ENCODE assay signal across 1 cellular context in the genomic region with DNA sequence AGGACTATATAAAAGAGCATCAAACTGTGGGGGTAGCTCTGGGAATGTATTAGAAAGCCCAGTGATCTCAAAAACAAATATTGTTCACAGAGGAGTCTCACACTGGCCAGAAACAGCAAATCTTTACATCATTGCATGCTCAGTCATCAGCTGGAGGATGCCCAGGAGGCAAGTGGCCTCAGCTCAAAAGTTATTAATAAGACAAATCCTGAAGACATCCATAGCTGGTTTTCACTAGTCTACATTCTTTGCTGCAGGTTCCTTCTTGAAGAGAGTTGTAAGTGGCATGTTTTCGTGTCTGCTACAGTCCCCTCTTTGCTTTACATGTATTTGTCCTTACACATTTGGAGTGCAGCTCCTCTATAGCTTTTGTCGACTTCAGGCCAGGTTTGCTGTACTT.
TF ChIP-seq lines count a peak whose summit lies in the region.

No MANE protein-coding gene starts in this region.

TF ChIP-seq in GM23338, 12 proteins besides CTCF, POLR2A, EP300 and RAD21 (continued from another document):
- TF ChIP-seq, protein P1, sequence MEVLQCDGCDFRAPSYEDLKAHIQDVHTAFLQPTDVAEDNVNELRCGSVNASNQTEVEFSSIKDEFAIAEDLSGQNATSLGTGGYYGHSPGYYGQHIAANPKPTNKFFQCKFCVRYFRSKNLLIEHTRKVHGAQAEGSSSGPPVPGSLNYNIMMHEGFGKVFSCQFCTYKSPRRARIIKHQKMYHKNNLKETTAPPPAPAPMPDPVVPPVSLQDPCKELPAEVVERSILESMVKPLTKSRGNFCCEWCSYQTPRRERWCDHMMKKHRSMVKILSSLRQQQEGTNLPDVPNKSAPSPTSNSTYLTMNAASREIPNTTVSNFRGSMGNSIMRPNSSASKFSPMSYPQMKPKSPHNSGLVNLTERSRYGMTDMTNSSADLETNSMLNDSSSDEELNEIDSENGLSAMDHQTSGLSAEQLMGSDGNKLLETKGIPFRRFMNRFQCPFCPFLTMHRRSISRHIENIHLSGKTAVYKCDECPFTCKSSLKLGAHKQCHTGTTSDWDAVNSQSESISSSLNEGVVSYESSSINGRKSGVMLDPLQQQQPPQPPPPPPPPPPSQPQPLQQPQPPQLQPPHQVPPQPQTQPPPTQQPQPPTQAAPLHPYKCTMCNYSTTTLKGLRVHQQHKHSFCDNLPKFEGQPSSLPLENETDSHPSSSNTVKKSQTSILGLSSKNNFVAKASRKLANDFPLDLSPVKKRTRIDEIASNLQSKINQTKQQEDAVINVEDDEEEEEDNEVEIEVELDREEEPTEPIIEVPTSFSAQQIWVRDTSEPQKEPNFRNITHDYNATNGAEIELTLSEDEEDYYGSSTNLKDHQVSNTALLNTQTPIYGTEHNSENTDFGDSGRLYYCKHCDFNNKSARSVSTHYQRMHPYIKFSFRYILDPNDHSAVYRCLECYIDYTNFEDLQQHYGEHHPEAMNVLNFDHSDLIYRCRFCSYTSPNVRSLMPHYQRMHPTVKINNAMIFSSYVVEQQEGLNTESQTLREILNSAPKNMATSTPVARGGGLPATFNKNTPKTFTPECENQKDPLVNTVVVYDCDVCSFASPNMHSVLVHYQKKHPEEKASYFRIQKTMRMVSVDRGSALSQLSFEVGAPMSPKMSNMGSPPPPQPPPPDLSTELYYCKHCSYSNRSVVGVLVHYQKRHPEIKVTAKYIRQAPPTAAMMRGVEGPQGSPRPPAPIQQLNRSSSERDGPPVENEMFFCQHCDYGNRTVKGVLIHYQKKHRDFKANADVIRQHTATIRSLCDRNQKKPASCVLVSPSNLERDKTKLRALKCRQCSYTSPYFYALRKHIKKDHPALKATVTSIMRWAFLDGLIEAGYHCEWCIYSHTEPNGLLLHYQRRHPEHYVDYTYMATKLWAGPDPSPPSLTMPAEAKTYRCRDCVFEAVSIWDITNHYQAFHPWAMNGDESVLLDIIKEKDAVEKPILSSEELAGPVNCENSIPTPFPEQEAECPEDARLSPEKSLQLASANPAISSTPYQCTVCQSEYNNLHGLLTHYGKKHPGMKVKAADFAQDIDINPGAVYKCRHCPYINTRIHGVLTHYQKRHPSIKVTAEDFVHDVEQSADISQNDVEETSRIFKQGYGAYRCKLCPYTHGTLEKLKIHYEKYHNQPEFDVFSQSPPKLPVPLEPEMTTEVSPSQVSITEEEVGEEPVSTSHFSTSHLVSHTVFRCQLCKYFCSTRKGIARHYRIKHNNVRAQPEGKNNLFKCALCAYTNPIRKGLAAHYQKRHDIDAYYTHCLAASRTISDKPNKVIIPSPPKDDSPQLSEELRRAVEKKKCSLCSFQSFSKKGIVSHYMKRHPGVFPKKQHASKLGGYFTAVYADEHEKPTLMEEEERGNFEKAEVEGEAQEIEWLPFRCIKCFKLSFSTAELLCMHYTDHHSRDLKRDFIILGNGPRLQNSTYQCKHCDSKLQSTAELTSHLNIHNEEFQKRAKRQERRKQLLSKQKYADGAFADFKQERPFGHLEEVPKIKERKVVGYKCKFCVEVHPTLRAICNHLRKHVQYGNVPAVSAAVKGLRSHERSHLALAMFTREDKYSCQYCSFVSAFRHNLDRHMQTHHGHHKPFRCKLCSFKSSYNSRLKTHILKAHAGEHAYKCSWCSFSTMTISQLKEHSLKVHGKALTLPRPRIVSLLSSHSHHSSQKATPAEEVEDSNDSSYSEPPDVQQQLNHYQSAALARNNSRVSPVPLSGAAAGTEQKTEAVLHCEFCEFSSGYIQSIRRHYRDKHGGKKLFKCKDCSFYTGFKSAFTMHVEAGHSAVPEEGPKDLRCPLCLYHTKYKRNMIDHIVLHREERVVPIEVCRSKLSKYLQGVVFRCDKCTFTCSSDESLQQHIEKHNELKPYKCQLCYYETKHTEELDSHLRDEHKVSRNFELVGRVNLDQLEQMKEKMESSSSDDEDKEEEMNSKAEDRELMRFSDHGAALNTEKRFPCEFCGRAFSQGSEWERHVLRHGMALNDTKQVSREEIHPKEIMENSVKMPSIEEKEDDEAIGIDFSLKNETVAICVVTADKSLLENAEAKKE (CRISPR knock-in tag; IDR thresholded peaks at IDR 0.05), result no peak
- TF ChIP-seq CREB1 (CRISPR knock-in tag; IDR thresholded peaks at IDR 0.05; ENCODE audit: low read depth) (no peak), EZH2 (IDR thresholded peaks at IDR 0.05; ENCODE audit: low read depth, unreplicated experiment) (no peak), POLR2AphosphoS5 (IDR thresholded peaks at IDR 0.05; ENCODE audit: low read depth) (no peak)
